ENCODE assay signal across 23 cellular contexts in genomic region chr4:109155112-109155511, GRCh38.
"Had no signal": no experiment of that assay in that cellular context is flagged by ENCODE, and none has a peak within 500 bp of the region (broad histone marks: within the 10 kb centered on the region; RNA-seq: fewer than 3 reads in every experiment).

No MANE protein-coding gene starts in this region.

- ATAC-seq: activated naive CD4-positive, alpha-beta T cell treated with anti-CD3 and anti-CD28 coated beads, Interleukin-2, amount 50 U/mL, for 72 hours; activated T-cell treated with anti-CD3 and anti-CD28 coated beads, Interleukin-2, amount 50 U/mL, for 4 hours; PC-3; T-helper 17 cell had no signal

- H3K4me3 ChIP-seq: cardiac muscle cell, SJSA1 had no signal

- H3K36me3 ChIP-seq: brain microvascular endothelial cell, cardiac muscle cell, SJSA1 had no signal

- H3K4me1 Mint-ChIP-seq: activated CD4-positive, alpha-beta T cell treated with anti-CD3 and anti-CD28 coated beads, Interleukin-2, amount 10 ng/mL, durations not matched to agents 7 days and 5 days; T-helper 17 cell had no signal

- H3K36me3 Mint-ChIP-seq: activated CD4-positive, alpha-beta memory T cell treated with anti-CD3 and anti-CD28 coated beads for 36 hours; activated naive CD4-positive, alpha-beta T cell treated with anti-CD3 and anti-CD28 coated beads, Interleukin-2, amount 50 U/mL, for 72 hours had no signal

- H3K9me3 ChIP-seq: SJSA1 had no signal

- H3K9me3 Mint-ChIP-seq: activated CD4-positive, alpha-beta memory T cell treated with anti-CD3 and anti-CD28 coated beads for 36 hours; activated CD4-positive, alpha-beta T cell treated with anti-CD3 and anti-CD28 coated beads, Interleukin-2, amount 10 ng/mL, durations not matched to agents 7 days and 5 days; activated naive CD4-positive, alpha-beta T cell treated with anti-CD3 and anti-CD28 coated beads, Interleukin-2, amount 50 U/mL, for 72 hours; activated T-cell treated with anti-CD3 and anti-CD28 coated beads, Interleukin-2, amount 50 U/mL, for 4 hours had no signal

- H3K27ac Mint-ChIP-seq: activated CD4-positive, alpha-beta memory T cell treated with anti-CD3 and anti-CD28 coated beads for 36 hours; activated CD4-positive, alpha-beta T cell treated with anti-CD3 and anti-CD28 coated beads, Interleukin-2, amount 10 ng/mL, durations not matched to agents 7 days and 5 days; activated naive CD4-positive, alpha-beta T cell treated with anti-CD3 and anti-CD28 coated beads, Interleukin-2, amount 50 U/mL, for 72 hours; T-helper 17 cell had no signal

- H3K4me1 ChIP-seq: SJSA1 had no signal

- H3K27me3 ChIP-seq: brain microvascular endothelial cell, cardiac muscle cell had no signal

- H3K4me2 ChIP-seq: KMS-11 had no signal

- H3K27ac ChIP-seq: brain microvascular endothelial cell, cardiac muscle cell, KMS-11, SJSA1 had no signal

- H3K4me3 Mint-ChIP-seq: activated CD4-positive, alpha-beta memory T cell treated with anti-CD3 and anti-CD28 coated beads for 36 hours; activated CD4-positive, alpha-beta T cell treated with anti-CD3 and anti-CD28 coated beads, Interleukin-2, amount 10 ng/mL, durations not matched to agents 7 days and 5 days; activated T-cell treated with anti-CD3 and anti-CD28 coated beads, Interleukin-2, amount 50 U/mL, for 4 hours; T-helper 17 cell had no signal

- DNase-seq: activated CD4-positive, alpha-beta memory T cell treated with anti-CD3 and anti-CD28 coated beads for 36 hours; activated CD4-positive, alpha-beta T cell treated with anti-CD3 and anti-CD28 coated beads, Interleukin-2, amount 10 ng/mL, durations not matched to agents 7 days and 5 days; activated CD4-positive, CD25-positive, alpha-beta regulatory T cell; activated CD8-positive, alpha-beta memory T cell treated with anti-CD3 and anti-CD28 coated beads for 24 hours; activated effector memory CD4-positive, alpha-beta T cell treated with anti-CD3 and anti-CD28 coated beads, Interleukin-2, amount 50 U/mL, for 16 hours; activated naive CD4-positive, alpha-beta T cell treated with Interleukin-2 at 50 U/mL for 16 hours; activated T-cell treated with anti-CD3 and anti-CD28 coated beads, Interleukin-2, amount 50 U/mL, for 4 hours; amygdala; brain microvascular endothelial cell; NCI-H1092 treated with DMSO at 0.1 percent for 48 hours; NCI-H1417 treated with DMSO at 0.1 percent for 48 hours; NCI-H1694; NCI-H2029; NCI-H446; NCI-H524; PC-3; SHP77; T-helper 17 cell; T-helper 9 cell had no signal
